Comparison of ENCODE assay signal across 17 cellular contexts in the genomic region with DNA sequence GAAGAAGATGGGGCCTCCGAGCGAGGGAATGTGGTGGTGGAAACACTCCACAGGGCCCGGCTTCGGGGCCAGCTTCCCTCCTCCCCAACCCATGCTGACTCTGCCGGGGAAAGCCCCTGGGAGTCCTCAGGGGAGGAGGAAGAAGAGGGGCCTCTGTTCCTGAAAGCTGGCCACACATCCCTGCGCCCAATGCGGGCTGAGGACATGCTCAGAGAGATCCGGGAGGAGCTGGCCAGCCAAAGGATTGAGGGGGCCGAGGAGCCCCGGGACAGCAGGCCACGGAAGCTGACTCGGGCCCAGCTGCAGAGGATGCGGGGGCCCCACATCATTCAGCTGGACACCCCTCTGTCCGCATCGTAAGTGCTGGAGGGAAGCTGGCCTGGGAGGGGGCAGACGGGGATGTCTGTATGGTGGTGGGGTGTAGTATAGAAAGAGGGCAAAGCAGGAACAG. TPM values are rescaled to one million over a fixed set of nuclear protein-coding genes. Genes with fewer than 3 reads are reported as not detected.
DNase-seq lines count a peak whose midpoint lies in the region; ATAC-seq and TF ChIP-seq lines count a peak whose summit lies in the region.
"Had no signal": no experiment of that assay in that cellular context is flagged by ENCODE, and none has a peak within 500 bp of the region (broad histone marks: within the 10 kb centered on the region; RNA-seq: fewer than 3 reads in every experiment).

No MANE protein-coding gene starts in this region.

- peak overlapping the region; percentile 46 to 62 for H3K27ac ChIP-seq in ovary
- H3K27ac ChIP-seq in transverse colon, result peak overlapping the region; percentile 54 to 85 (median 72)

- DNase-seq in adipocyte (ENCODE audit: low read depth) (no peak), left ventricle myocardium superior (peak; percentile 55), ovary (peak in 3 of 5 donors; percentile 44 to 62 (median 60)), transverse colon (no peak), activated gamma-delta T cell (lab: John Stamatoyannopoulos, UW) (no peak), NOMO-1 (lab: John Stamatoyannopoulos, UW; ENCODE audit: unreplicated experiment in 2 of 2) (no peak)
- DNase-seq: activated T-cell treated with anti-CD3 and anti-CD28 coated beads, Interleukin-2, amount 50 U/mL, for 24 hours; CD4-positive, alpha-beta memory T cell; HCEC 1CT; head of caudate nucleus; NCI-H1092; NCI-H2171 treated with DMSO at 0.1 percent for 48 hours; stimulated activated naive B cell treated with anti-CD40 and anti-IgM and Interleukin-4, amounts not matched to agents 10 μg/mL and 1 μg/mL and 100 μg/mL, for 72 hours had no signal

- no peak for TF ChIP-seq EP300 in ovary (IDR thresholded peaks at IDR 0.05)
- no peak for TF ChIP-seq EP300 in transverse colon (IDR thresholded peaks at IDR 0.05; ENCODE audit: low read depth)

- H3K4me3 ChIP-seq in adipocyte (ENCODE audit: low read length), result peak overlapping the region; percentile 59
- no peak overlapping the region for H3K4me3 ChIP-seq in ovary
- no peak overlapping the region for H3K4me3 ChIP-seq in transverse colon
- H3K4me3 ChIP-seq: adrenal gland, GM12878 had no signal

- H3K36me3 ChIP-seq in adipocyte (ENCODE audit: control insufficient read depth, insufficient read depth, low read length, severe bottlenecking) (peaks cover 54% of the 10 kb centered on the region), ovary (no peaks in the 10 kb centered on the region), transverse colon (peaks cover 0 to 43% (median 15%) of the 10 kb centered on the region in 4 donors)

- H3K4me1 ChIP-seq in adipocyte (ENCODE audit: control insufficient read depth, insufficient read depth, low read length) (peaks cover 80% of the 10 kb centered on the region), ovary (ENCODE audit: insufficient read depth) (peaks cover 19% of the 10 kb centered on the region), transverse colon (peaks cover 11 to 73% (median 44%) of the 10 kb centered on the region in 4 donors)

- H3K9me3 ChIP-seq in adipocyte (ENCODE audit: control insufficient read depth, low read length), result no peaks in the 10 kb centered on the region
- no peaks in the 10 kb centered on the region for H3K9me3 ChIP-seq in ovary
- H3K9me3 ChIP-seq in transverse colon, result no peaks in the 10 kb centered on the region
- H3K9me3 ChIP-seq: adrenal gland had no signal

- intact Hi-C loops in left ventricle myocardium superior (cut with micrococcal nuclease), result no loop called here
- intact Hi-C loops in ovary (cut with DNase I), result loop anchor here (5.0 to 10.0 kb wide), 5 partner anchors 50 to 210 kb away; partner anchors contain the start of genes GAPDH (in 1 of the 4) and SCNN1A (in 1 of the 4)
- intact Hi-C loops in transverse colon (cut with DNase I; ENCODE audit: low total_unique reads), result loop anchor here (10.0 kb wide), 1 partner anchor 207 kb away; the partner anchor contains the start of gene GAPDH

- in situ Hi-C loops in transverse colon (cut with MboI; ENCODE audit: low pct_ligation_motif_present in 1 of 4, low pct_unique_long_range_greater_than_20kb in 1 of 4, low sequenced_read_pairs in 3 of 4), result loop anchor here in 2 of 4 donors (25.0 kb wide), 2 partner anchors 135 to 210 kb away; partner anchors contain the start of genes TAPBPL (in 2 of the 2), VAMP1 (in 2 of the 2) and GAPDH (in 1 of the 2)

- WGBS in ovary, 3 donors, result 31 to 39% (median 35%) methylated on average over 16 of the region's 16 CpGs
- 58% methylated on average over 16 of the region's 16 CpGs; no CpG with 5 or more reads in 1 of the 2 donors for WGBS in transverse colon (ENCODE audit: low coverage in 1 of 2), 2 donors

- ATAC-seq in left ventricle myocardium superior, result peak; percentile 7
- no peak for ATAC-seq in GM19467 (IDR thresholded peaks at IDR 0.05; ENCODE audit: unreplicated experiment)
- no peak for ATAC-seq in SK-N-SH treated with all-trans-retinoic acid at 6 μM for 48 hours
- ATAC-seq: GM12878; stimulated activated naive B cell treated with anti-CD40 and anti-IgM and Interleukin-4, amounts not matched to agents 10 μg/mL and 1 μg/mL and 100 μg/mL, for 72 hours had no signal

- TF ChIP-seq CTCF in ovary (IDR thresholded peaks at IDR 0.05) (no peak), transverse colon (IDR thresholded peaks at IDR 0.05) (no peak)

- peak overlapping the region; percentile 55 for H3K9ac ChIP-seq in adipocyte (ENCODE audit: low read length)

- H3K27me3 ChIP-seq in adipocyte (replicated peaks; ENCODE audit: control insufficient read depth, insufficient read depth, low read length), result no peaks in the 10 kb centered on the region
- no peaks in the 10 kb centered on the region for H3K27me3 ChIP-seq in ovary
- no peaks in the 10 kb centered on the region for H3K27me3 ChIP-seq in transverse colon
- H3K27me3 ChIP-seq: adrenal gland had no signal

- no peak for TF ChIP-seq POLR2A in ovary (IDR thresholded peaks at IDR 0.05)
- peak; percentile 36 for TF ChIP-seq POLR2A in transverse colon (IDR thresholded peaks at IDR 0.05)

TF ChIP-seq in SK-N-SH treated with all-trans-retinoic acid at 6 μM for 48 hours, 23 proteins besides CTCF, POLR2A, EP300 and RAD21:
- TF ChIP-seq CREB5 (CRISPR knock-in tag; IDR thresholded peaks at IDR 0.05; ENCODE audit: low read depth), result no peak
- TF ChIP-seq ZC3H10 (CRISPR knock-in tag; IDR thresholded peaks at IDR 0.05), result no peak
- TF ChIP-seq CSDC2 (CRISPR knock-in tag; IDR thresholded peaks at IDR 0.05), result no peak
- TF ChIP-seq ISL1 (CRISPR knock-in tag; IDR thresholded peaks at IDR 0.05), result no peak
- no peak for TF ChIP-seq SNAI2 (CRISPR knock-in tag; IDR thresholded peaks at IDR 0.05)
- TF ChIP-seq OSR1 (CRISPR knock-in tag; IDR thresholded peaks at IDR 0.05), result no peak
- TF ChIP-seq ESRRG (CRISPR knock-in tag; IDR thresholded peaks at IDR 0.05), result no peak
- no peak for TF ChIP-seq TCF4 (CRISPR knock-in tag; IDR thresholded peaks at IDR 0.05; ENCODE audit: borderline replicate concordance)
- TF ChIP-seq TOX (CRISPR knock-in tag; IDR thresholded peaks at IDR 0.05; ENCODE audit: borderline replicate concordance), result no peak

RNA-seq across cellular contexts. Expression of gene TNFRSF1A, which starts 14.3 kb away (rescaled TPM):
- total RNA-seq in left ventricle myocardium superior (44.0 TPM), ovary (100 to 1,000 TPM; 116 to 274 (median 179) TPM), transverse colon (100 to 1,000 TPM; 229 to 317 (median 258) TPM)
- polyA plus RNA-seq in ovary, result 100 to 1,000 TPM in 1 of 2 donors, 10 to 100 TPM in 1; 92.8 to 230 TPM

RNA-seq across cellular contexts. Expression of gene PLEKHG6, which starts 17.1 kb away (rescaled TPM):
- total RNA-seq in left ventricle myocardium superior, result 0.47 TPM
- 1 to 10 TPM in 1 of 7 donors, under 1 TPM in 5, not detected in 1; 0.17 to 1.7 (median 0.51) TPM for total RNA-seq in ovary
- under 1 TPM in 1 of 2 donors, not detected in 1; 0.13 TPM for polyA plus RNA-seq in ovary
- total RNA-seq in transverse colon, result 100 to 1,000 TPM; 142 to 373 (median 198) TPM
- total RNA-seq: CD4-positive, alpha-beta memory T cell had no signal

RNA-seq across cellular contexts. Expression of gene SCNN1A, which starts 47.7 kb away (rescaled TPM):
- total RNA-seq in left ventricle myocardium superior, result 1.7 TPM
- total RNA-seq in ovary, result 100 to 1,000 TPM in 1 of 7 donors, 10 to 100 TPM in 4, 1 to 10 TPM in 2; 3.3 to 141 (median 17.0) TPM
- polyA plus RNA-seq in ovary, result 1 to 10 TPM; 1.2 to 1.6 TPM
- 100 to 1,000 TPM; 151 to 757 (median 502) TPM for total RNA-seq in transverse colon

RNA-seq across cellular contexts. Expression of gene LTBR, which starts 56.3 kb away (rescaled TPM):
- total RNA-seq in left ventricle myocardium superior (32.9 TPM), ovary (100 to 1,000 TPM in 3 of 7 donors, 10 to 100 TPM in 4; 55.8 to 131 (median 92.6) TPM), transverse colon (100 to 1,000 TPM; 148 to 367 (median 208) TPM)
- polyA plus RNA-seq in ovary, result 10 to 100 TPM; 21.9 to 65.7 TPM
- polyA plus RNA-seq: CD4-positive, alpha-beta memory T cell had no signal

Comparison
In these comparisons a context has a peak if more than half of its experiments do, and no peak if none do; other contexts are left out.
1. DNase-seq: peak in left ventricle myocardium superior (single experiment) and ovary (3 of 5); none in adipocyte (single experiment), transverse colon (single experiment), activated gamma-delta T cell (single experiment) and NOMO-1 (0 of 2).
2. RNA of gene PLEKHG6, which starts 17.1 kb away (total RNA-seq): 142 to 373 TPM in transverse colon; 0.47 TPM in left ventricle myocardium superior (single experiment) and 0.17 to 1.7 TPM in ovary; every median in the first group is over 10 times any median in the second.